Comparison of ENCODE assay signal across 1 cellular context in genomic region chr11:78298216-78298860, GRCh38.
TF ChIP-seq lines count a peak whose summit lies in the region.

No MANE protein-coding gene starts in this region.

TF ChIP-seq in SK-N-SH, 30 proteins besides CTCF, POLR2A, EP300 and RAD21:
- TF ChIP-seq, protein P1, sequence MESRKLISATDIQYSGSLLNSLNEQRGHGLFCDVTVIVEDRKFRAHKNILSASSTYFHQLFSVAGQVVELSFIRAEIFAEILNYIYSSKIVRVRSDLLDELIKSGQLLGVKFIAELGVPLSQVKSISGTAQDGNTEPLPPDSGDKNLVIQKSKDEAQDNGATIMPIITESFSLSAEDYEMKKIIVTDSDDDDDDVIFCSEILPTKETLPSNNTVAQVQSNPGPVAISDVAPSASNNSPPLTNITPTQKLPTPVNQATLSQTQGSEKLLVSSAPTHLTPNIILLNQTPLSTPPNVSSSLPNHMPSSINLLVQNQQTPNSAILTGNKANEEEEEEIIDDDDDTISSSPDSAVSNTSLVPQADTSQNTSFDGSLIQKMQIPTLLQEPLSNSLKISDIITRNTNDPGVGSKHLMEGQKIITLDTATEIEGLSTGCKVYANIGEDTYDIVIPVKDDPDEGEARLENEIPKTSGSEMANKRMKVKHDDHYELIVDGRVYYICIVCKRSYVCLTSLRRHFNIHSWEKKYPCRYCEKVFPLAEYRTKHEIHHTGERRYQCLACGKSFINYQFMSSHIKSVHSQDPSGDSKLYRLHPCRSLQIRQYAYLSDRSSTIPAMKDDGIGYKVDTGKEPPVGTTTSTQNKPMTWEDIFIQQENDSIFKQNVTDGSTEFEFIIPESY (IDR thresholded peaks at IDR 0.05; ENCODE audit: borderline replicate concordance, low read depth), result no peak
- TF ChIP-seq TCF12 (IDR thresholded peaks at IDR 0.05) (no peak), NFIC (IDR thresholded peaks at IDR 0.05; ENCODE audit: borderline replicate concordance) (no peak), YY1 (IDR thresholded peaks at IDR 0.05; ENCODE audit: low read depth) (no peak), NRF1 (IDR thresholded peaks at IDR 0.05; ENCODE audit: low read depth, low read length) (no peak), RCOR1 (IDR thresholded peaks at IDR 0.05; ENCODE audit: low read length) (no peak), SIN3A (IDR thresholded peaks at IDR 0.05; ENCODE audit: borderline replicate concordance, low read depth, low read length) (no peak), RFX5 (IDR thresholded peaks at IDR 0.05; ENCODE audit: low read length) (no peak), ELF1 (IDR thresholded peaks at IDR 0.05) (no peak)
